18 cellular contexts compared by ENCODE assay signal in the genomic region with DNA sequence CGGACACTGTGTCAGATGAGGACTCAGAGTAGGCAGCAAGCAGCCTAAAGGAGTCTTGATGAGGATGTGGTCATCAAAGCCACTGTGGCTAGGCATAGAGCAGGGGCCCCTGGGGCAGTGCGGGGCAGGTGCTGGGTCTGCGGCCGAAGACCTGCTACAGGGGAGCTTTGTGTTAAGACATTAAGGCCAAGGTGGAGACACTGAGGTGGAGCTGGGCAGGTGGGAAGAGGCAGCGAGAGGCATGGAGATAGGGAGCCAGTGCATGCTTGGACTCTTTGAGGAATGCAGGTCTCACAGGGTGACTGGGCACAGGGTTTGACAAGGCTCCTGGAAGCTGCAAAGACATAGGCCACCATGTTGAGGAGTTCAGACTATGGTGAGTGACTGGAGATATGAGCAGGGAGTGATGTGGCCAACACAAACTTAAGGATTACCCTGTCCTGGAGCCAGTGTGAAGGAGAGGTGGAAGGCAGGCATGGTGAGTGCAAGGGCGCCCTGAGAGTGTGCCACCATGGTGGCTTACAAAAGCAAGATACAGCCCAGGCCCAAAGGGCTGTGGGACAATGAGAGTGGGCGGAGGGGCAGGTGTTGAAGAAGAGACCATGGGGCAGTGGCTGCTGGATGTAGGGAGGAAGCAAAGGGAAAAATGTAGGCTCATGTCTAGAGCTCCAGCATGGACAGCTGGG.
DNase-seq lines count a peak whose midpoint lies in the region; ATAC-seq and TF ChIP-seq lines count a peak whose summit lies in the region.
"Had no signal": no experiment of that assay in that cellular context is flagged by ENCODE, and none has a peak within 500 bp of the region (broad histone marks: within the 10 kb centered on the region; RNA-seq: fewer than 3 reads in every experiment).

No MANE protein-coding gene starts in this region.

- H3K27me3 ChIP-seq in heart right ventricle (no peaks in the 10 kb centered on the region), testis (no peaks in the 10 kb centered on the region), HAP-1 (ENCODE audit: low read depth) (no peaks in the 10 kb centered on the region)

- H3K9me3 ChIP-seq in heart right ventricle (peaks cover 0 to 1% (median 0%) of the 10 kb centered on the region in 11 donors), testis (no peaks in the 10 kb centered on the region), HAP-1 (no peaks in the 10 kb centered on the region)

- in situ Hi-C loops in HAP-1 (cut with MboI; ENCODE audit: low sequenced_read_pairs): no loop called here

- H3K4me1 ChIP-seq in heart right ventricle (peaks cover 4 to 15% (median 8%) of the 10 kb centered on the region in 9 donors), testis (no peaks in the 10 kb centered on the region), HAP-1 (no peaks in the 10 kb centered on the region)

- H3K36me3 ChIP-seq in heart right ventricle (no peaks in the 10 kb centered on the region), testis (ENCODE audit: low read depth, missing control alignments) (no peaks in the 10 kb centered on the region), HAP-1 (replicated peaks) (no peaks in the 10 kb centered on the region)

- H3K4me1 Mint-ChIP-seq in chondrocyte (ENCODE audit: low read depth): no peaks in the 10 kb centered on the region
- H3K4me1 Mint-ChIP-seq in neural crest cell: peaks cover 4% of the 10 kb centered on the region

- no peak for ATAC-seq in heart right ventricle
- no peak for ATAC-seq in HG02763 (IDR thresholded peaks at IDR 0.05; ENCODE audit: unreplicated experiment)
- ATAC-seq: GM23338 had no signal

- no peak for TF ChIP-seq POLR2A in testis (IDR thresholded peaks at IDR 0.05)

- intact Hi-C loops in cardiac septum (cut with DNase I) (no loop called here), heart right ventricle (cut with DNase I) (no loop called here), testis (cut with DNase I; ENCODE audit: low total_unique reads) (no loop called here)

- H3K4me3 Mint-ChIP-seq in chondrocyte (ENCODE audit: unreplicated experiment) (no peak overlapping the region), neural crest cell (no peak overlapping the region)
- H3K4me3 Mint-ChIP-seq: B cell, GM23338 had no signal

- no peaks in the 10 kb centered on the region for H3K9me3 Mint-ChIP-seq in chondrocyte (ENCODE audit: low read depth)
- peaks cover 7% of the 10 kb centered on the region for H3K9me3 Mint-ChIP-seq in neural crest cell
- H3K9me3 Mint-ChIP-seq: GM23338 had no signal

- DNase-seq in cardiac septum (ENCODE audit: low spot score) (peak; percentile 54), heart right ventricle (no peak), chondrocyte (ENCODE audit: low spot score) (no peak), neural crest cell (ENCODE audit: low read depth, low spot score) (no peak), testis (peak; percentile 4), HAP-1 (ENCODE audit: low spot score in 2 of 2) (no peak), SW 1271 (lab: John Stamatoyannopoulos, UW) (no peak)
- DNase-seq: GDM1, NCI-H1417 treated with DMSO at 0.1 percent for 48 hours, NCI-H1930, NCI-H226, NCI-H524, NCI-H82, SHP77 had no signal

- H3K36me3 Mint-ChIP-seq in chondrocyte (ENCODE audit: low read depth) (no peaks in the 10 kb centered on the region), neural crest cell (ENCODE audit: low read depth) (no peaks in the 10 kb centered on the region)

- H3K27ac Mint-ChIP-seq in chondrocyte (ENCODE audit: unreplicated experiment) (peak overlapping the region; percentile 1), neural crest cell (ENCODE audit: unreplicated experiment) (peak overlapping the region; percentile 24)
- H3K27ac Mint-ChIP-seq: B cell, GM23338 had no signal

- H3K27me3 Mint-ChIP-seq in chondrocyte (ENCODE audit: low read depth) (peaks cover 5% of the 10 kb centered on the region), neural crest cell (ENCODE audit: low read depth) (no peaks in the 10 kb centered on the region)

- WGBS in heart right ventricle, 2 donors: 91 to 96% methylated on average over 7 of the region's 7 CpGs
- WGBS in testis, 2 donors: 87 to 96% methylated on average over 7 of the region's 7 CpGs

- H3K4me3 ChIP-seq in heart right ventricle (no peak overlapping the region), testis (no peak overlapping the region), HAP-1 (no peak overlapping the region)
- H3K4me3 ChIP-seq: GM23338 had no signal

- TF ChIP-seq CTCF in heart right ventricle (IDR thresholded peaks at IDR 0.05) (no peak), chondrocyte (IDR thresholded peaks at IDR 0.05) (no peak), neural crest cell (conservative IDR thresholded peaks at IDR 0.05) (no peak), testis (IDR thresholded peaks at IDR 0.05) (no peak)

- H3K27ac ChIP-seq in heart right ventricle (no peak overlapping the region), testis (no peak overlapping the region)
- H3K27ac ChIP-seq: KMS-11 had no signal

Comparison
In these comparisons a context has a peak if more than half of its experiments do, and no peak if none do; other contexts are left out.
1. DNase-seq: peak in cardiac septum (single experiment) and testis (single experiment); none in heart right ventricle (0 of 2), chondrocyte (single experiment), neural crest cell (single experiment), HAP-1 (0 of 2) and SW 1271 (0 of 2).